ENCODE assay signal across 9 cellular contexts in genomic region chrX:46461653-46462191, GRCh38.
DNase-seq lines count a peak whose midpoint lies in the region; ATAC-seq and TF ChIP-seq lines count a peak whose summit lies in the region.
"Had no signal": no experiment of that assay in that cellular context is flagged by ENCODE, and none has a peak within 500 bp of the region (broad histone marks: within the 10 kb centered on the region; RNA-seq: fewer than 3 reads in every experiment).

No MANE protein-coding gene starts in this region.

- no peak overlapping the region for H3K27ac ChIP-seq in CD4-positive, alpha-beta memory T cell (ENCODE audit: low read depth, low read length)
- no peak overlapping the region for H3K27ac ChIP-seq in mesenchymal stem cell (ENCODE audit: low read length, poor library complexity, severe bottlenecking)

- intact Hi-C loops in CD4-positive, alpha-beta memory T cell (cut with micrococcal nuclease): no loop called here
- intact Hi-C loops in activated CD8-positive, alpha-beta T cell treated with anti-CD3 and anti-CD28 coated beads for 36 hours (cut with micrococcal nuclease): no loop called here

- no peaks in the 10 kb centered on the region for H3K9me3 ChIP-seq in CD4-positive, alpha-beta memory T cell (ENCODE audit: control insufficient read depth in 1 of 2, low read length in 2 of 2)
- H3K9me3 ChIP-seq in mesenchymal stem cell (ENCODE audit: control insufficient read depth, low read length): peaks cover 13% of the 10 kb centered on the region

- WGBS in mesenchymal stem cell: no CpG with 5 or more reads among the region's 2 CpGs

- H3K36me3 ChIP-seq in CD4-positive, alpha-beta memory T cell (ENCODE audit: insufficient read depth, low read length): peaks cover 6% of the 10 kb centered on the region
- peaks cover 9 to 42% of the 10 kb centered on the region in 2 experiments for H3K36me3 ChIP-seq in mesenchymal stem cell (ENCODE audit: control insufficient read depth in 1 of 2, insufficient read depth in 2 of 2, low read depth in 1 of 2, low read length in 2 of 2)

- H3K79me1 ChIP-seq in mesenchymal stem cell (replicated peaks; ENCODE audit: low read length, poor library complexity, severe bottlenecking): peaks cover 6% of the 10 kb centered on the region

- no peak overlapping the region for H2AFZ ChIP-seq in mesenchymal stem cell (ENCODE audit: low read depth, low read length)

- H3K4me2 ChIP-seq in mesenchymal stem cell (ENCODE audit: low read length, poor library complexity, severe bottlenecking): no peak overlapping the region

- peak overlapping the region in 2 of 8 donors; percentile 49 to 64 for H3K4me3 Mint-ChIP-seq in CD4-positive, alpha-beta memory T cell
- no peak overlapping the region for H3K4me3 Mint-ChIP-seq in activated CD8-positive, alpha-beta T cell treated with anti-CD3 and anti-CD28 coated beads for 36 hours

- no peak for DNase-seq in CD4-positive, alpha-beta memory T cell
- peak; percentile 4 for DNase-seq in activated CD8-positive, alpha-beta T cell treated with anti-CD3 and anti-CD28 coated beads for 36 hours
- DNase-seq in hepatic stellate cell (ENCODE audit: low spot score): no peak
- DNase-seq in kidney tubule cell (ENCODE audit: low spot score): no peak
- DNase-seq in mesenchymal stem cell: no peak
- no peak for DNase-seq in NCI-H1105 treated with DMSO at 0.1 percent for 48 hours (lab: John Stamatoyannopoulos, UW)
- DNase-seq: DND-41 had no signal

- H3K27me3 Mint-ChIP-seq in CD4-positive, alpha-beta memory T cell: no peaks in the 10 kb centered on the region
- H3K27me3 Mint-ChIP-seq in activated CD8-positive, alpha-beta T cell treated with anti-CD3 and anti-CD28 coated beads for 36 hours: no peaks in the 10 kb centered on the region

- H2BK120ac ChIP-seq in mesenchymal stem cell (ENCODE audit: low read depth, low read length): no peak overlapping the region

- H3K9me3 Mint-ChIP-seq in CD4-positive, alpha-beta memory T cell: no peaks in the 10 kb centered on the region
- H3K9me3 Mint-ChIP-seq in activated CD8-positive, alpha-beta T cell treated with anti-CD3 and anti-CD28 coated beads for 36 hours: no peaks in the 10 kb centered on the region

- CTCF ChIA-PET in CD4-positive, alpha-beta memory T cell (lab: Charles Lee; ENCODE audit: partially characterized antibody): no interaction called here
- CTCF ChIA-PET in activated CD8-positive, alpha-beta T cell treated with anti-CD3 and anti-CD28 coated beads for 36 hours (lab: Charles Lee): no interaction called here

- no peak overlapping the region for H3K23ac ChIP-seq in mesenchymal stem cell (ENCODE audit: low read length in 2 of 2)

- H3K4me1 Mint-ChIP-seq in CD4-positive, alpha-beta memory T cell: peaks cover 11 to 16% (median 15%) of the 10 kb centered on the region in 4 donors
- H3K4me1 Mint-ChIP-seq in activated CD8-positive, alpha-beta T cell treated with anti-CD3 and anti-CD28 coated beads for 36 hours (ENCODE audit: low read depth): peaks cover 13% of the 10 kb centered on the region

- H2AK5ac ChIP-seq in mesenchymal stem cell (ENCODE audit: low read length, severe bottlenecking): no peak overlapping the region

- no peak overlapping the region for H4K8ac ChIP-seq in mesenchymal stem cell (ENCODE audit: low read length)

- ATAC-seq in GM19328 (IDR thresholded peaks at IDR 0.05; ENCODE audit: unreplicated experiment) (peak; percentile 93), HG03060 (IDR thresholded peaks at IDR 0.05; ENCODE audit: low read depth, unreplicated experiment) (peak; percentile 77)
- peak; percentile 55 for ATAC-seq in activated CD8-positive, alpha-beta T cell treated with anti-CD3 and anti-CD28 coated beads for 36 hours

- no peak overlapping the region for H4K91ac ChIP-seq in mesenchymal stem cell (ENCODE audit: low read length)

- no peaks in the 10 kb centered on the region for H3K4me1 ChIP-seq in CD4-positive, alpha-beta memory T cell (ENCODE audit: insufficient read depth, low read length)
- no peaks in the 10 kb centered on the region for H3K4me1 ChIP-seq in mesenchymal stem cell (ENCODE audit: control insufficient read depth, insufficient read depth, low read depth, low read length)

- no peak overlapping the region for H2BK15ac ChIP-seq in mesenchymal stem cell (ENCODE audit: low read depth, poor library complexity, severe bottlenecking)

- H3K4ac ChIP-seq in mesenchymal stem cell (ENCODE audit: low read depth in 1 of 2, low read length in 2 of 2): no peak overlapping the region

- H3K9ac ChIP-seq in mesenchymal stem cell (ENCODE audit: low read length): no peak overlapping the region

- H3K27ac Mint-ChIP-seq in CD4-positive, alpha-beta memory T cell: peak overlapping the region in 5 of 7 donors; percentile 0 to 89 (median 67)
- peak overlapping the region; percentile 75 for H3K27ac Mint-ChIP-seq in activated CD8-positive, alpha-beta T cell treated with anti-CD3 and anti-CD28 coated beads for 36 hours

- H3K4me3 ChIP-seq in CD4-positive, alpha-beta memory T cell (ENCODE audit: low read length in 2 of 2): no peak overlapping the region
- H3K4me3 ChIP-seq in mesenchymal stem cell (ENCODE audit: insufficient read depth in 1 of 2, low read depth in 1 of 2, low read length in 2 of 2): no peak overlapping the region

- H3K36me3 Mint-ChIP-seq in CD4-positive, alpha-beta memory T cell: peaks cover 17 to 42% of the 10 kb centered on the region in 2 donors
- H3K36me3 Mint-ChIP-seq in activated CD8-positive, alpha-beta T cell treated with anti-CD3 and anti-CD28 coated beads for 36 hours (ENCODE audit: low read depth): peaks cover 27% of the 10 kb centered on the region

- no peaks in the 10 kb centered on the region for H3K27me3 ChIP-seq in CD4-positive, alpha-beta memory T cell (ENCODE audit: insufficient read depth, low read length)
- peaks cover 0 to 11% of the 10 kb centered on the region in 2 experiments for H3K27me3 ChIP-seq in mesenchymal stem cell (ENCODE audit: control insufficient read depth in 1 of 2, insufficient read depth in 1 of 2, low read length in 2 of 2)

- H3K18ac ChIP-seq in mesenchymal stem cell (ENCODE audit: low read depth in 1 of 2, low read length in 2 of 2): no peak overlapping the region

- no peak for TF ChIP-seq CTCF in activated CD8-positive, alpha-beta T cell treated with anti-CD3 and anti-CD28 coated beads for 36 hours (IDR thresholded peaks at IDR 0.05)

- H2BK5ac ChIP-seq in mesenchymal stem cell (ENCODE audit: low read depth, low read length, poor library complexity, severe bottlenecking): no peak overlapping the region

- POLR2A ChIA-PET in CD4-positive, alpha-beta memory T cell (lab: Charles Lee; ENCODE audit: partially characterized antibody): no interaction called here
- POLR2A ChIA-PET in activated CD8-positive, alpha-beta T cell treated with anti-CD3 and anti-CD28 coated beads for 36 hours (lab: Charles Lee): no interaction called here

- no peak overlapping the region for H2BK12ac ChIP-seq in mesenchymal stem cell (ENCODE audit: low read length in 2 of 2)

- no peak overlapping the region for H3K14ac ChIP-seq in mesenchymal stem cell (ENCODE audit: low read length in 2 of 2)
